ENCODE assay signal across 23 cellular contexts in the genomic region with DNA sequence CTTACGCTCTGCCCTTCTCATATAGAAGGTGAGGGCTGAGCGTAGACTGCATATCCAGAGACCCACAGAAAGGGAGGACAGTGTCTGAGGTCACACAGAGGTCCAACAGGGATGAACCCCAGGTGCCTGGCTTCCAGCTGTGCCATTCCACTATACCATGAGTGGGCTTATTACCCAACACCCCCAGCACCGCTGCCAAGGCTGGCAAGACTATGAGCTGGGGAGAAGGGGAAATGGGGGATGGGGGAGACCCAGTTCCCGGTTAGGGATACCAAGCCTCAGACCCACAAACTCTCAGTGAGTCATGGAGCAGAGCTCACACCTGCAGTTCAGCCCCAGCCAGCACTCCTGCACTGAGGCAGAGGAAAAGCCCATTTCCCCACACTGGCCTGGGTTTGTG.
"Had no signal": no experiment of that assay in that cellular context is flagged by ENCODE, and none has a peak within 500 bp of the region (broad histone marks: within the 10 kb centered on the region; RNA-seq: fewer than 3 reads in every experiment).

No MANE protein-coding gene starts in this region.

- DNase-seq: activated CD4-positive, alpha-beta memory T cell treated with anti-CD3 and anti-CD28 coated beads, Interleukin-2, amount 10 ng/mL, durations not matched to agents 7 days and 5 days; activated CD4-positive, alpha-beta T cell treated with anti-CD3 and anti-CD28 coated beads for 36 hours; activated CD4-positive, alpha-beta T cell treated with anti-CD3 and anti-CD28 coated beads, Interleukin-2, amount 50 U/mL, for 1 hour; activated naive CD4-positive, alpha-beta T cell treated with Interleukin-2 at 50 U/mL for 16 hours; activated naive CD8-positive, alpha-beta T cell treated with anti-CD3 and anti-CD28 coated beads for 36 hours; activated T-cell treated with anti-CD3 and anti-CD28 coated beads for 4 hours; caudate nucleus; KG1; NCI-H1048; NCI-H2029; NCI-H2107; NCI-H345; NCI-H510A; NCI-H526 treated with DMSO at 0.1 percent for 48 hours; NCI-H82; NK-92 treated with Interleukin-12 subunit alpha and Interleukin-12 subunit beta, amount 100 ng/mL, for 24 hours; OCI-M1; RPMI8226; T-cell had no signal

- ATAC-seq: activated CD4-positive, alpha-beta T cell treated with anti-CD3 and anti-CD28 coated beads for 36 hours; Panc1; Right ventricle myocardium inferior; T-cell had no signal

- H3K4me3 ChIP-seq: SK-N-MC had no signal

- H3K4me3 Mint-ChIP-seq: activated CD4-positive, alpha-beta memory T cell treated with anti-CD3 and anti-CD28 coated beads, Interleukin-2, amount 10 ng/mL, durations not matched to agents 7 days and 5 days; activated CD4-positive, alpha-beta T cell treated with anti-CD3 and anti-CD28 coated beads for 36 hours; activated naive CD8-positive, alpha-beta T cell treated with anti-CD3 and anti-CD28 coated beads for 36 hours; T-cell had no signal

- H3K36me3 Mint-ChIP-seq: activated naive CD8-positive, alpha-beta T cell treated with anti-CD3 and anti-CD28 coated beads for 36 hours; T-cell had no signal

- H3K4me1 Mint-ChIP-seq: activated CD4-positive, alpha-beta T cell treated with anti-CD3 and anti-CD28 coated beads for 36 hours; activated naive CD8-positive, alpha-beta T cell treated with anti-CD3 and anti-CD28 coated beads for 36 hours had no signal

- H3K27ac Mint-ChIP-seq: activated CD4-positive, alpha-beta memory T cell treated with anti-CD3 and anti-CD28 coated beads, Interleukin-2, amount 10 ng/mL, durations not matched to agents 7 days and 5 days; activated CD4-positive, alpha-beta T cell treated with anti-CD3 and anti-CD28 coated beads for 36 hours; activated naive CD8-positive, alpha-beta T cell treated with anti-CD3 and anti-CD28 coated beads for 36 hours; T-cell had no signal

- H3K27ac ChIP-seq: SK-N-MC, VCaP had no signal

- H3K9me3 Mint-ChIP-seq: activated CD4-positive, alpha-beta memory T cell treated with anti-CD3 and anti-CD28 coated beads, Interleukin-2, amount 10 ng/mL, durations not matched to agents 7 days and 5 days; activated naive CD8-positive, alpha-beta T cell treated with anti-CD3 and anti-CD28 coated beads for 36 hours; T-cell had no signal
